Comparison of ENCODE assay signal across 9 cellular contexts in genomic region chr6:46221221-46221793, GRCh38. TPM values are rescaled to one million over a fixed set of nuclear protein-coding genes. Genes with fewer than 3 reads are reported as not detected.
DNase-seq lines count a peak whose midpoint lies in the region; ATAC-seq and FAIRE-seq lines count a peak whose summit lies in the region.
"Had no signal": no experiment of that assay in that cellular context is flagged by ENCODE, and none has a peak within 500 bp of the region (broad histone marks: within the 10 kb centered on the region; RNA-seq: fewer than 3 reads in every experiment).

No MANE protein-coding gene starts in this region.

- no peaks in the 10 kb centered on the region for H3K36me3 Mint-ChIP-seq in central memory CD8-positive, alpha-beta T cell (ENCODE audit: insufficient read depth)
- H3K36me3 Mint-ChIP-seq: activated naive CD8-positive, alpha-beta T cell treated with anti-CD3 and anti-CD28 coated beads, Interleukin-2, amount 10 ng/mL, durations not matched to agents 7 days and 5 days had no signal

- no peak overlapping the region for H3K4me3 Mint-ChIP-seq in central memory CD8-positive, alpha-beta T cell
- H3K4me3 Mint-ChIP-seq: activated naive CD8-positive, alpha-beta T cell treated with anti-CD3 and anti-CD28 coated beads, Interleukin-2, amount 10 ng/mL, durations not matched to agents 7 days and 5 days had no signal

- H3K4me1 Mint-ChIP-seq in central memory CD8-positive, alpha-beta T cell, result no peaks in the 10 kb centered on the region

- H3K27ac Mint-ChIP-seq in central memory CD8-positive, alpha-beta T cell (ENCODE audit: low read depth), result no peak overlapping the region
- H3K27ac Mint-ChIP-seq: activated naive CD8-positive, alpha-beta T cell treated with anti-CD3 and anti-CD28 coated beads, Interleukin-2, amount 10 ng/mL, durations not matched to agents 7 days and 5 days had no signal

- no peak for FAIRE-seq in urothelium cell line (lab: Jason Lieb, UNC)

- no peaks in the 10 kb centered on the region for H3K9me3 Mint-ChIP-seq in central memory CD8-positive, alpha-beta T cell

- no peaks in the 10 kb centered on the region for H3K27me3 Mint-ChIP-seq in central memory CD8-positive, alpha-beta T cell

- DNase-seq in GM04503 (ENCODE audit: low read depth) (peak; percentile 7), NCI-H774 (lab: John Stamatoyannopoulos, UW) (peak; percentile 44), left lobe of liver (ENCODE audit: low spot score) (no peak), urothelium cell line (ENCODE audit: low spot score) (peak; percentile 48), SK-N-DZ (ENCODE audit: low spot score) (no peak)
- no peak for DNase-seq in central memory CD8-positive, alpha-beta T cell (ENCODE audit: low spot score in 2 of 2)
- DNase-seq: activated naive CD8-positive, alpha-beta T cell treated with anti-CD3 and anti-CD28 coated beads, Interleukin-2, amount 10 ng/mL, durations not matched to agents 7 days and 5 days had no signal

- ATAC-seq in GM21381 (IDR thresholded peaks at IDR 0.05; ENCODE audit: unreplicated experiment) (peak; percentile 55), HG03469 (IDR thresholded peaks at IDR 0.05; ENCODE audit: unreplicated experiment) (peak; percentile 40), left lobe of liver (peak; percentile 91)
- peak; percentile 77 for ATAC-seq in central memory CD8-positive, alpha-beta T cell (replicated peaks; ENCODE audit: extremely low read depth, poor library complexity, severe bottlenecking)

RNA-seq across cellular contexts. Expression of gene ENPP5, which starts 50.5 kb away (rescaled TPM):
- total RNA-seq in left lobe of liver, result 0.33 TPM
- 0.13 TPM in 1 of 2 replicates, not detected in the other for polyA plus RNA-seq in SK-N-DZ (2014; cell fraction: cytosol; rRNA removed)
- 0.10 TPM in 1 of 2 replicates, not detected in the other for polyA plus RNA-seq in SK-N-DZ (2014; cell fraction: nucleus; rRNA removed)

Comparison
In these comparisons a context has a peak if more than half of its experiments do, and no peak if none do; other contexts are left out.
1. DNase-seq: peak in GM04503 (single experiment), NCI-H774 (single experiment) and urothelium cell line (single experiment); none in central memory CD8-positive, alpha-beta T cell (0 of 2), left lobe of liver (single experiment) and SK-N-DZ (single experiment).
2. ATAC-seq: peak in every context shown above with its lines; median percentile 91 in left lobe of liver; 77 in central memory CD8-positive, alpha-beta T cell; 55 in GM21381; 40 in HG03469.